Comparison of ENCODE assay signal across 1 cellular context in genomic region chr12:77946541-77947021, GRCh38.
TF ChIP-seq lines count a peak whose summit lies in the region.

No MANE protein-coding gene starts in this region.

TF ChIP-seq in endothelial cell of umbilical vein, 7 proteins besides CTCF, POLR2A, EP300 and RAD21:
- TF ChIP-seq POLR2AphosphoS5 (IDR thresholded peaks at IDR 0.05; ENCODE audit: insufficient read depth, low read depth, low read length) (no peak), EZH2 (IDR thresholded peaks at IDR 0.05; ENCODE audit: borderline replicate concordance, low read depth, low read length, severe bottlenecking) (no peak), FOS (IDR thresholded peaks at IDR 0.05; ENCODE audit: borderline replicate concordance, insufficient read depth, low read length) (no peak), JUN (IDR thresholded peaks at IDR 0.05; ENCODE audit: borderline replicate concordance, insufficient read depth, insufficient read length, low read depth) (no peak), MYC (IDR thresholded peaks at IDR 0.05; ENCODE audit: low read depth, low read length) (no peak), GATA2 (IDR thresholded peaks at IDR 0.05; ENCODE audit: insufficient read depth, insufficient read length, low read depth, low read length) (no peak)
- TF ChIP-seq, protein P1, sequence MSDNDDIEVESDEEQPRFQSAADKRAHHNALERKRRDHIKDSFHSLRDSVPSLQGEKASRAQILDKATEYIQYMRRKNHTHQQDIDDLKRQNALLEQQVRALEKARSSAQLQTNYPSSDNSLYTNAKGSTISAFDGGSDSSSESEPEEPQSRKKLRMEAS (IDR thresholded peaks at IDR 0.05; ENCODE audit: insufficient read depth, insufficient read length), result no peak
